ENCODE assay signal across 7 cellular contexts in the genomic region with DNA sequence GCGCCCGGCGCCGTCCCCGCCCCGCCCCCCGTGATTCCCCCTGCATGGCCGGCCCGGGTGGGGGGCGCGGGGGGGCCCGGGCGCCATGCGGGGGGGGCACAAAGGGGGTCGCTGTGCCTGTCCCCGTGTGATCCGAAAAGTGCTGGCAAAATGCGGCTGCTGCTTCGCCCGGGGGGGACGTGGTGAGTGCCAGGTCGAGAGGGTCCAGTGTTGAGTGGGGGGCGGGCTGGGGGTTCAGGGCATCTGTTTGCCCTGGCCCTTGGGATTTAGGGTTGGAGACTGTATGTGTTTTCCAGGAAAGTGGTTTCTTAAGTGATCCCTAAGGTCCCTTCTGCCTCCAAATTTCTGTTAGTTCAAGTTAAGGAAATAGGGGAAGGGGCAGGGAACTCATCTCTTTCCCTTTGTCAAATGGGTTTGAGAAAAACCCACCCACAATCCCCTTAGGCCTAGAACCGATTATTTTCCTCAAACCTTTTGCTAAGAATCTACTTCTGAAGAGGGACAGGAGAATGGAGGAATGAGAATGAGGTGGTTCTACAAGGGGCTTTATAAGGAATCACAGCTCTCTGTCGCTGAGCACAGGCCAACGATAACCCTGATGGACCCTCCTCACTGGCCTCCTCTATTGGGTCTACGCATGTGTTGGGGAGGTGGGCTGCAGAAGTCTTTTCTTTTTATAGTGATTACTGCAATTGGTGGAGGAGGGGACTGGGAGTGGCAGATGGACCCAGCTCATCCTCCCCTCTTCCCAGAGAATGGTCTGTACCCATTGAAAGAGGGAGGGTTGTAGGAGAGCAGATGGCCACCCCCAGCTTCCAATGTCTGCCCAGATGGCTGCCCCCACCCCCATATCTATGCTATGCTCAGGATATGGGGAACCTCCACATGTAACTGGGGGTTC. TPM values are rescaled to one million over a fixed set of nuclear protein-coding genes. Genes with fewer than 3 reads are reported as not detected.
A peak's percentile ranks its signal among the peaks of the same experiment; 100 is the strongest.
DNase-seq lines count a peak whose midpoint lies in the region; ATAC-seq and TF ChIP-seq lines count a peak whose summit lies in the region.

No MANE protein-coding gene starts in this region.

- intact Hi-C loops in Panc1 (cut with micrococcal nuclease; ENCODE audit: unreplicated experiment): no loop called here

- no peak overlapping the region for H3K9ac ChIP-seq in skeletal muscle satellite cell (ENCODE audit: low read depth, low read length)

- CTCF ChIA-PET in Panc1 (lab: Charles Lee): no interaction called here

- no peak for ATAC-seq in Panc1

- in situ Hi-C loops in GM13977 (cut with MboI; ENCODE audit: low pct_unique_long_range_greater_than_20kb, low sequenced_read_pairs, unreplicated experiment): no loop called here
- in situ Hi-C loops in Panc1 (cut with HindIII; ENCODE audit: low pct_unique_long_range_greater_than_20kb, low sequenced_read_pairs): no loop called here

- BruUV-seq in Panc1 (replicated peaks; lab: Mats Ljungman, UMichigan): TSS peak; percentile 55

- H3K27ac ChIP-seq in Panc1 (ENCODE audit: low read length): no peak overlapping the region

- H3K36me3 ChIP-seq in Panc1 (ENCODE audit: control insufficient read depth, insufficient read depth, low read length) (no peaks in the 10 kb centered on the region), skeletal muscle satellite cell (ENCODE audit: insufficient read depth, low read length) (no peaks in the 10 kb centered on the region)

- H3K9me3 ChIP-seq in Panc1 (ENCODE audit: control insufficient read depth, insufficient read depth, low read depth, low read length) (no peaks in the 10 kb centered on the region), skeletal muscle satellite cell (replicated peaks; ENCODE audit: low read length) (no peaks in the 10 kb centered on the region)

- H3K4me1 ChIP-seq in Panc1 (ENCODE audit: control insufficient read depth, insufficient read depth, low read length) (peaks cover 8% of the 10 kb centered on the region; the same call in 1 of the 2 replicates), skeletal muscle satellite cell (ENCODE audit: control insufficient read depth, insufficient read depth, low read length) (peaks cover 10% of the 10 kb centered on the region)

- TF ChIP-seq CTCF in GM13977 (IDR thresholded peaks at IDR 0.05; ENCODE audit: extremely low read depth, insufficient read depth, missing control alignments) (no peak), Panc1 (IDR thresholded peaks at IDR 0.05) (no peak), fibroblast of mammary gland (conservative IDR thresholded peaks at IDR 0.05; ENCODE audit: control insufficient read depth, insufficient read depth, low read depth, low read length) (no peak)

- peak overlapping the region; percentile 59 to 62 for H3K4me3 ChIP-seq in Panc1 (ENCODE audit: low read depth in 2 of 2, low read length in 2 of 2)
- H3K4me3 ChIP-seq in fibroblast of mammary gland (ENCODE audit: control insufficient read depth, low read depth, low read length): peak overlapping the region; percentile 57
- H3K4me3 ChIP-seq in skeletal muscle satellite cell (ENCODE audit: low read length): peak overlapping the region; percentile 76

- H3K27me3 ChIP-seq in Panc1 (ENCODE audit: control insufficient read depth, insufficient read depth, low read length): no peaks in the 10 kb centered on the region
- H3K27me3 ChIP-seq in skeletal muscle satellite cell (ENCODE audit: control insufficient read depth, insufficient read depth, low read length): peaks cover 13% of the 10 kb centered on the region

- DNase-seq in GM13977 (ENCODE audit: low spot score) (peak; percentile 30), Panc1 (ENCODE audit: low read depth, low spot score) (no peak), fibroblast of mammary gland (ENCODE audit: low read depth) (no peak), HK-2 (ENCODE audit: unreplicated experiment) (no peak), mucosa of gallbladder (ENCODE audit: low spot score) (no peak)
- no peak for DNase-seq in stimulated activated CD8-positive, alpha-beta memory T cell treated with anti-CD3 and anti-CD28 coated beads, Interleukin-4, amount 100 ng/mL, for 48 hours

- POLR2A ChIA-PET in Panc1 (lab: Charles Lee): no interaction called here

- peak overlapping the region; percentile 95 for H3K4me2 ChIP-seq in skeletal muscle satellite cell (ENCODE audit: low read length)

RNA-seq across cellular contexts. Expression of a gene that starts 0.8 kb away (rescaled TPM):
- 10.5 TPM for total RNA-seq in Panc1 (2021; ENCODE audit: unreplicated experiment)
- polyA plus RNA-seq in Panc1 (2012; ENCODE audit: insufficient read length): 25.5 TPM
- total RNA-seq in skeletal muscle satellite cell (2012; rRNA removed): 1.5 TPM in 2 replicates
- 26.2 TPM for total RNA-seq in mucosa of gallbladder

RNA-seq across cellular contexts. Expression of a gene that starts 7.4 kb away (rescaled TPM):
- total RNA-seq in Panc1 (2021; ENCODE audit: unreplicated experiment) (37.8 TPM), mucosa of gallbladder (31.2 TPM)
- polyA plus RNA-seq in Panc1 (2012; ENCODE audit: insufficient read length): 55.1 TPM
- 1.3 and 2.0 TPM in 2 replicates for total RNA-seq in skeletal muscle satellite cell (2012; rRNA removed)

RNA-seq across cellular contexts. Expression of a gene that starts 20.9 kb away (rescaled TPM):
- total RNA-seq in Panc1 (2021; ENCODE audit: unreplicated experiment): 48.6 TPM
- polyA plus RNA-seq in Panc1 (2012; ENCODE audit: insufficient read length): 44.0 TPM
- total RNA-seq in skeletal muscle satellite cell (2012; rRNA removed): 0.66 and 1.0 TPM in 2 replicates
- total RNA-seq in mucosa of gallbladder: 1.3 TPM

RNA-seq across cellular contexts. Expression of a gene that starts 21.1 kb away (rescaled TPM):
- total RNA-seq in Panc1 (2021; ENCODE audit: unreplicated experiment) (62.6 TPM), mucosa of gallbladder (36.1 TPM)
- polyA plus RNA-seq in Panc1 (2012; ENCODE audit: insufficient read length): 41.7 TPM
- 6.6 and 9.1 TPM in 2 replicates for total RNA-seq in skeletal muscle satellite cell (2012; rRNA removed)

Comparison
In these comparisons a context has a peak if more than half of its experiments do, and no peak if none do; other contexts are left out.
1. RNA of a gene that starts 20.9 kb away (total RNA-seq): 48.6 TPM in Panc1 (single experiment); 1.3 TPM in mucosa of gallbladder (single experiment); every median in the first group is over 10 times any median in the second.
2. Peak in every context shown above with its lines, with median percentiles within 50 percentile points of each other: H3K4me3 ChIP-seq.